Comparison of ENCODE assay signal across 1 cellular context in the genomic region with DNA sequence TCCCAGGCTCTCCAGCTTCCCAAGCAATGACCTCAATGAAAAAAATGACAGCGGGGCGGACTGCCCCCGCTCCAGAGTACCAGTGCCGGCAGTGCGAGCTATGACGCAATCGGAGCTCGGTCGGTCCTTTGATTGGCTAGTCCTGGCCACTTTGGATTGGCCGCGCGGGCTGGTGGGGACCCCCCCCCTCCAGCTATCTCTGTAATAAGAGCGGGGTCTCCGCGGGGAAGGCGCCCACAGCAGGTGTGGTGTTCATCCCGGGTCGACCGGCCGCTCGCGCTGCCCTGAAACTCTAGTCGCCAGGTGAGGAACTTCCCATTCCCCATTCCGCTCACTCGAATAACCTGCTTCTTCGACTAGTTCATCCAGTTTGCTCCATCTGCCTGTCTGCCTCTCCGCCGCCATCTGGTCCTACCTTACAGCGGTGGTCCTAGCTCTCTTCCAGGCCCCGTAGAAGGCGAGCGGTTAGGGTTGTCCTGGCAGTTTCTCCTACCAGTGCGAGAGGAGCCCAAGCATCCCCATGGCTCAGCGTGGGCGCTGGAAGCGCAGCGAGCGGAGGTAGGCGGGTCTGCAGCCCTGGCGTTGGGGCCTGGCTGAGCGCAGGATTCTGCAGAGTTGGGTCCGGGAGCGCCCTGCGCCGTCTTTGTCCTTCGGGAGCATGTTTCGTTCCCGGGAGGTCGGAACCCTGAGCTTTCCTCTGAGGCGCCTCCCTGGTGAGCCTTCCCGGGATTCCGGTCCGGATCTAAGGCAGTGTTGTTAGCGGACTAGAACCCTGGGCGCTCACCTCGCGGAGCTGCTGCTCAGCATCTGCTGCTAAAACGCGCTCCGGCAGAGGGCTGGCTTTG.
TF ChIP-seq lines count a peak whose summit lies in the region.

CALCB (plus strand) TSS at position 233 of the 845 bp plus-strand sequence. CDS start 1,126 bp downstream, outside the sequence.

TF ChIP-seq in GM23338, 12 proteins besides CTCF, POLR2A, EP300 and RAD21 (continued from another document):
- TF ChIP-seq REST (IDR thresholded peaks at IDR 0.05; ENCODE audit: unreplicated experiment) (no peak), NANOG (IDR thresholded peaks at IDR 0.05; ENCODE audit: borderline replicate concordance) (no peak), STAT1 (IDR thresholded peaks at IDR 0.05; ENCODE audit: unreplicated experiment) (no peak), JUNB (IDR thresholded peaks at IDR 0.05; ENCODE audit: unreplicated experiment) (no peak)
- TF ChIP-seq, protein P1, sequence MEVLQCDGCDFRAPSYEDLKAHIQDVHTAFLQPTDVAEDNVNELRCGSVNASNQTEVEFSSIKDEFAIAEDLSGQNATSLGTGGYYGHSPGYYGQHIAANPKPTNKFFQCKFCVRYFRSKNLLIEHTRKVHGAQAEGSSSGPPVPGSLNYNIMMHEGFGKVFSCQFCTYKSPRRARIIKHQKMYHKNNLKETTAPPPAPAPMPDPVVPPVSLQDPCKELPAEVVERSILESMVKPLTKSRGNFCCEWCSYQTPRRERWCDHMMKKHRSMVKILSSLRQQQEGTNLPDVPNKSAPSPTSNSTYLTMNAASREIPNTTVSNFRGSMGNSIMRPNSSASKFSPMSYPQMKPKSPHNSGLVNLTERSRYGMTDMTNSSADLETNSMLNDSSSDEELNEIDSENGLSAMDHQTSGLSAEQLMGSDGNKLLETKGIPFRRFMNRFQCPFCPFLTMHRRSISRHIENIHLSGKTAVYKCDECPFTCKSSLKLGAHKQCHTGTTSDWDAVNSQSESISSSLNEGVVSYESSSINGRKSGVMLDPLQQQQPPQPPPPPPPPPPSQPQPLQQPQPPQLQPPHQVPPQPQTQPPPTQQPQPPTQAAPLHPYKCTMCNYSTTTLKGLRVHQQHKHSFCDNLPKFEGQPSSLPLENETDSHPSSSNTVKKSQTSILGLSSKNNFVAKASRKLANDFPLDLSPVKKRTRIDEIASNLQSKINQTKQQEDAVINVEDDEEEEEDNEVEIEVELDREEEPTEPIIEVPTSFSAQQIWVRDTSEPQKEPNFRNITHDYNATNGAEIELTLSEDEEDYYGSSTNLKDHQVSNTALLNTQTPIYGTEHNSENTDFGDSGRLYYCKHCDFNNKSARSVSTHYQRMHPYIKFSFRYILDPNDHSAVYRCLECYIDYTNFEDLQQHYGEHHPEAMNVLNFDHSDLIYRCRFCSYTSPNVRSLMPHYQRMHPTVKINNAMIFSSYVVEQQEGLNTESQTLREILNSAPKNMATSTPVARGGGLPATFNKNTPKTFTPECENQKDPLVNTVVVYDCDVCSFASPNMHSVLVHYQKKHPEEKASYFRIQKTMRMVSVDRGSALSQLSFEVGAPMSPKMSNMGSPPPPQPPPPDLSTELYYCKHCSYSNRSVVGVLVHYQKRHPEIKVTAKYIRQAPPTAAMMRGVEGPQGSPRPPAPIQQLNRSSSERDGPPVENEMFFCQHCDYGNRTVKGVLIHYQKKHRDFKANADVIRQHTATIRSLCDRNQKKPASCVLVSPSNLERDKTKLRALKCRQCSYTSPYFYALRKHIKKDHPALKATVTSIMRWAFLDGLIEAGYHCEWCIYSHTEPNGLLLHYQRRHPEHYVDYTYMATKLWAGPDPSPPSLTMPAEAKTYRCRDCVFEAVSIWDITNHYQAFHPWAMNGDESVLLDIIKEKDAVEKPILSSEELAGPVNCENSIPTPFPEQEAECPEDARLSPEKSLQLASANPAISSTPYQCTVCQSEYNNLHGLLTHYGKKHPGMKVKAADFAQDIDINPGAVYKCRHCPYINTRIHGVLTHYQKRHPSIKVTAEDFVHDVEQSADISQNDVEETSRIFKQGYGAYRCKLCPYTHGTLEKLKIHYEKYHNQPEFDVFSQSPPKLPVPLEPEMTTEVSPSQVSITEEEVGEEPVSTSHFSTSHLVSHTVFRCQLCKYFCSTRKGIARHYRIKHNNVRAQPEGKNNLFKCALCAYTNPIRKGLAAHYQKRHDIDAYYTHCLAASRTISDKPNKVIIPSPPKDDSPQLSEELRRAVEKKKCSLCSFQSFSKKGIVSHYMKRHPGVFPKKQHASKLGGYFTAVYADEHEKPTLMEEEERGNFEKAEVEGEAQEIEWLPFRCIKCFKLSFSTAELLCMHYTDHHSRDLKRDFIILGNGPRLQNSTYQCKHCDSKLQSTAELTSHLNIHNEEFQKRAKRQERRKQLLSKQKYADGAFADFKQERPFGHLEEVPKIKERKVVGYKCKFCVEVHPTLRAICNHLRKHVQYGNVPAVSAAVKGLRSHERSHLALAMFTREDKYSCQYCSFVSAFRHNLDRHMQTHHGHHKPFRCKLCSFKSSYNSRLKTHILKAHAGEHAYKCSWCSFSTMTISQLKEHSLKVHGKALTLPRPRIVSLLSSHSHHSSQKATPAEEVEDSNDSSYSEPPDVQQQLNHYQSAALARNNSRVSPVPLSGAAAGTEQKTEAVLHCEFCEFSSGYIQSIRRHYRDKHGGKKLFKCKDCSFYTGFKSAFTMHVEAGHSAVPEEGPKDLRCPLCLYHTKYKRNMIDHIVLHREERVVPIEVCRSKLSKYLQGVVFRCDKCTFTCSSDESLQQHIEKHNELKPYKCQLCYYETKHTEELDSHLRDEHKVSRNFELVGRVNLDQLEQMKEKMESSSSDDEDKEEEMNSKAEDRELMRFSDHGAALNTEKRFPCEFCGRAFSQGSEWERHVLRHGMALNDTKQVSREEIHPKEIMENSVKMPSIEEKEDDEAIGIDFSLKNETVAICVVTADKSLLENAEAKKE (CRISPR knock-in tag; IDR thresholded peaks at IDR 0.05): no peak
